In genomic region chr20:58483051-58483450, GRCh38 we compare ENCODE assay signal across 40 cellular contexts. TPM values are rescaled to one million over a fixed set of nuclear protein-coding genes. Genes with fewer than 3 reads are reported as not detected.
"Had no signal": no experiment of that assay in that cellular context is flagged by ENCODE, and none has a peak within 500 bp of the region (broad histone marks: within the 10 kb centered on the region; RNA-seq: fewer than 3 reads in every experiment).

No MANE protein-coding gene starts in this region.

- H3K27ac Mint-ChIP-seq: activated CD4-positive, alpha-beta memory T cell treated with anti-CD3 and anti-CD28 coated beads, Interleukin-2, amount 10 ng/mL, durations not matched to agents 7 days and 5 days; activated CD4-positive, alpha-beta T cell treated with anti-CD3 and anti-CD28 coated beads for 36 hours; activated CD4-positive, alpha-beta T cell treated with anti-CD3 and anti-CD28 coated beads, Interleukin-2, amount 10 ng/mL, durations not matched to agents 7 days and 5 days; activated CD8-positive, alpha-beta T cell treated with anti-CD3 and anti-CD28 coated beads, Interleukin-2, amount 10 ng/mL, durations not matched to agents 7 days and 5 days; activated naive CD4-positive, alpha-beta T cell treated with anti-CD3 and anti-CD28 coated beads for 36 hours; activated naive CD4-positive, alpha-beta T cell treated with anti-CD3 and anti-CD28 coated beads, Interleukin-2, amount 50 U/mL, for 72 hours; activated naive CD8-positive, alpha-beta T cell treated with anti-CD3 and anti-CD28 coated beads for 36 hours; activated T-cell treated with anti-CD3 and anti-CD28 coated beads, Interleukin-2, amount 50 U/mL, for 72 hours; activated T-helper 1 cell treated with anti-CD3 and anti-CD28 coated beads, Interleukin-12 subunit alpha, Interleukin-12 subunit beta, Interleukin-2, Interleukin-4 antibody, amounts not matched to agents 30 ng/mL and 10 ng/mL and 1 ng/mL, durations not matched to agents 14 hours and 24 hours and 36 hours; activated T-helper 17 cell treated with anti-CD3 and anti-CD28 coated beads, Interleukin-2, amount 50 U/mL, for 72 hours; T-helper 1 cell treated with Interleukin-12 subunit alpha and Interleukin-12 subunit beta and Interleukin-4 antibody, amounts not matched to agents 30 μg/mL and 1 μg/mL, for 36 hours; T-helper 2 cell treated with Interferon-gamma antibody and Interleukin-4, amounts not matched to agents 5 μg/mL and 100 μg/mL, for 36 hours; WTC11 had no signal

- ATAC-seq: activated CD4-positive, alpha-beta T cell treated with anti-CD3 and anti-CD28 coated beads for 36 hours; activated CD4-positive, CD25-positive, alpha-beta regulatory T cell treated with anti-CD3 and anti-CD28 coated beads, Interleukin-2, amount 50 U/mL, for 24 hours; activated CD8-positive, alpha-beta T cell treated with anti-CD3 and anti-CD28 coated beads, Interleukin-2, amount 10 ng/mL, durations not matched to agents 7 days and 5 days; activated naive CD4-positive, alpha-beta T cell treated with anti-CD3 and anti-CD28 coated beads, Interleukin-2, amount 50 U/mL, for 72 hours; activated T-cell treated with anti-CD3 and anti-CD28 coated beads, Interleukin-2, amount 50 U/mL, for 4 hours; activated T-cell treated with anti-CD3 and anti-CD28 coated beads, Interleukin-2, amount 50 U/mL, for 72 hours; activated T-helper 17 cell treated with anti-CD3 and anti-CD28 coated beads, Interleukin-2, amount 50 U/mL, for 72 hours; body of pancreas; WTC11 had no signal

- H3K36me3 ChIP-seq: adrenal gland, brain microvascular endothelial cell, breast epithelium had no signal

- H3K27ac ChIP-seq: adrenal gland, body of pancreas, brain microvascular endothelial cell, breast epithelium, VCaP had no signal

- H3K4me1 Mint-ChIP-seq: activated CD4-positive, alpha-beta memory T cell treated with anti-CD3 and anti-CD28 coated beads, Interleukin-2, amount 10 ng/mL, durations not matched to agents 7 days and 5 days; activated CD4-positive, alpha-beta T cell treated with anti-CD3 and anti-CD28 coated beads for 36 hours; activated T-helper 17 cell treated with anti-CD3 and anti-CD28 coated beads, Interleukin-2, amount 50 U/mL, for 72 hours had no signal

- FAIRE-seq: astrocyte, TTC549 had no signal

- H3K27me3 ChIP-seq: adrenal gland, body of pancreas, brain microvascular endothelial cell, breast epithelium had no signal

- DNase-seq: activated CD4-positive, alpha-beta memory T cell treated with anti-CD3 and anti-CD28 coated beads, Interleukin-2, amount 10 ng/mL, durations not matched to agents 7 days and 5 days; activated CD4-positive, alpha-beta T cell treated with anti-CD3 and anti-CD28 coated beads for 1 hour; activated CD4-positive, alpha-beta T cell treated with anti-CD3 and anti-CD28 coated beads for 36 hours; activated CD4-positive, alpha-beta T cell treated with anti-CD3 and anti-CD28 coated beads for 48 hours; activated CD4-positive, alpha-beta T cell treated with anti-CD3 and anti-CD28 coated beads, Interleukin-2, amount 10 ng/mL, durations not matched to agents 7 days and 5 days; activated CD4-positive, alpha-beta T cell treated with anti-CD3 and anti-CD28 coated beads, Interleukin-2, amount 50 U/mL, for 48 hours; activated CD4-positive, CD25-positive, alpha-beta regulatory T cell; activated CD8-positive, alpha-beta memory T cell treated with anti-CD3 and anti-CD28 coated beads, Interleukin-2, amount 50 U/mL, for 4 hours; activated CD8-positive, alpha-beta T cell treated with anti-CD3 and anti-CD28 coated beads, Interleukin-2, amount 10 ng/mL, durations not matched to agents 7 days and 5 days; activated effector memory CD4-positive, alpha-beta T cell treated with anti-CD3 and anti-CD28 coated beads, Interleukin-2, amount 50 U/mL, for 16 hours; activated gamma-delta T cell treated with Interleukin-2 at 50 U/mL for 16 hours; activated naive CD4-positive, alpha-beta T cell; activated naive CD4-positive, alpha-beta T cell treated with anti-CD3 and anti-CD28 coated beads for 36 hours; activated naive CD4-positive, alpha-beta T cell treated with anti-CD3 and anti-CD28 coated beads, Interleukin-2, amount 50 U/mL, for 16 hours; activated naive CD8-positive, alpha-beta T cell treated with anti-CD3 and anti-CD28 coated beads for 36 hours; activated T-cell treated with anti-CD3 and anti-CD28 coated beads for 4 hours; activated T-cell treated with anti-CD3 and anti-CD28 coated beads, Interleukin-2, amount 50 U/mL, for 1 hour; activated T-cell treated with anti-CD3 and anti-CD28 coated beads, Interleukin-2, amount 50 U/mL, for 4 hours; activated T-cell treated with anti-CD3 and anti-CD28 coated beads, Interleukin-2, amount 50 U/mL, for 72 hours; adrenal gland; amniotic stem cell; aorta; body of pancreas; central memory CD4-positive, alpha-beta T cell; T-helper 1 cell; T-helper 2 cell; T-helper 9 cell had no signal

- H3K4me1 ChIP-seq: adrenal gland, body of pancreas, breast epithelium had no signal

- H3K4me3 Mint-ChIP-seq: activated CD4-positive, alpha-beta memory T cell treated with anti-CD3 and anti-CD28 coated beads, Interleukin-2, amount 10 ng/mL, durations not matched to agents 7 days and 5 days; activated CD4-positive, alpha-beta T cell treated with anti-CD3 and anti-CD28 coated beads for 36 hours; activated CD4-positive, alpha-beta T cell treated with anti-CD3 and anti-CD28 coated beads, Interleukin-2, amount 10 ng/mL, durations not matched to agents 7 days and 5 days; activated CD8-positive, alpha-beta T cell treated with anti-CD3 and anti-CD28 coated beads, Interleukin-2, amount 10 ng/mL, durations not matched to agents 7 days and 5 days; activated naive CD4-positive, alpha-beta T cell treated with anti-CD3 and anti-CD28 coated beads for 36 hours; activated naive CD8-positive, alpha-beta T cell treated with anti-CD3 and anti-CD28 coated beads for 36 hours; activated T-cell treated with anti-CD3 and anti-CD28 coated beads, Interleukin-2, amount 50 U/mL, for 4 hours; activated T-cell treated with anti-CD3 and anti-CD28 coated beads, Interleukin-2, amount 50 U/mL, for 72 hours; activated T-helper 1 cell treated with anti-CD3 and anti-CD28 coated beads, Interleukin-12 subunit alpha, Interleukin-12 subunit beta, Interleukin-2, Interleukin-4 antibody, amounts not matched to agents 30 ng/mL and 10 ng/mL and 1 ng/mL, durations not matched to agents 14 hours and 24 hours and 36 hours; activated T-helper 17 cell treated with anti-CD3 and anti-CD28 coated beads, Interleukin-2, amount 50 U/mL, for 72 hours; T-helper 1 cell treated with Interleukin-12 subunit alpha and Interleukin-12 subunit beta and Interleukin-4 antibody, amounts not matched to agents 30 μg/mL and 1 μg/mL, for 36 hours; T-helper 2 cell treated with Interferon-gamma antibody and Interleukin-4, amounts not matched to agents 5 μg/mL and 100 μg/mL, for 36 hours; WTC11 had no signal

- H3K4me3 ChIP-seq: adrenal gland, body of pancreas, breast epithelium had no signal

RNA-seq across cellular contexts. Expression of gene APCDD1L, which starts 32.1 kb away (rescaled TPM):
- total RNA-seq: activated CD4-positive, alpha-beta memory T cell treated with anti-CD3 and anti-CD28 coated beads, Interleukin-2, amount 10 ng/mL, durations not matched to agents 7 days and 5 days; activated CD4-positive, alpha-beta T cell treated with anti-CD3 and anti-CD28 coated beads for 36 hours; activated CD4-positive, alpha-beta T cell treated with anti-CD3 and anti-CD28 coated beads, Interleukin-2, amount 10 ng/mL, durations not matched to agents 7 days and 5 days; activated CD8-positive, alpha-beta memory T cell treated with anti-CD3 and anti-CD28 coated beads for 36 hours; activated CD8-positive, alpha-beta T cell treated with anti-CD3 and anti-CD28 coated beads, Interleukin-2, amount 10 ng/mL, durations not matched to agents 7 days and 5 days; activated naive CD4-positive, alpha-beta T cell treated with anti-CD3 and anti-CD28 coated beads for 36 hours; activated naive CD4-positive, alpha-beta T cell treated with anti-CD3 and anti-CD28 coated beads, Interleukin-2, amount 50 U/mL, for 72 hours; activated naive CD8-positive, alpha-beta T cell treated with anti-CD3 and anti-CD28 coated beads for 36 hours; activated T-cell treated with anti-CD3 and anti-CD28 coated beads, Interleukin-2, amount 50 U/mL, for 4 hours; activated T-cell treated with anti-CD3 and anti-CD28 coated beads, Interleukin-2, amount 50 U/mL, for 72 hours; activated T-helper 1 cell treated with anti-CD3 and anti-CD28 coated beads, Interleukin-12 subunit alpha, Interleukin-12 subunit beta, Interleukin-2, Interleukin-4 antibody, amounts not matched to agents 30 ng/mL and 10 ng/mL and 1 ng/mL, durations not matched to agents 14 hours and 24 hours and 36 hours; activated T-helper 17 cell treated with anti-CD3 and anti-CD28 coated beads, Interleukin-2, amount 50 U/mL, for 72 hours had no signal
